9 cellular contexts compared by ENCODE assay signal in the genomic region with DNA sequence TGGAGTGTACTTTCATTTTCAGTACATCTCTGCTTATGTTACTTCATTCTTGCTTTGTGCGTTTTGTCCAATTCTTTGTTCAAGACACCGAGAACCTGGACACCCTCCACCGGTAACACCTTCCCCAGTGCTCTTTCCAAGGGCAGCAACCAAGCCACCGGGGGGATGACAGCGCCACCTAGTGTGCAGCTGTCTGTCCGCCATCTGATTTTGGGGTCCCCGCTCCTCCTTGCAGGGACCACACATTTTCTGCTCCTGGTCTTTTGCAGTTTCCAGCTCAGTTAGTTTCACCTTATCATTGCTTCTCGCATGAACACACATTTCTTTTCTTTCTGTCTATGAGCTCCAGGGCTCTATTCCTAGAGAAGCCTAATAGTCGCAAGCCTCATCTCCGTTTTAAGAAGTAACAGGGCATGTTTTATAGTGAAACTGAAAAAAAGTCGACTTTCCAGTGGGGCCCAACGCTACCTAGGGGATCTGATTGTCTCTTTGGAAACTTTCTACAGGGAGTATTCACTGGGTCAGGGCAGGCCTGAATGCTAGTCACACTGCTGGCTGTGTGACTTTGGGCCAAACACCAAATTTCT.
DNase-seq lines count a peak whose midpoint lies in the region; ATAC-seq and TF ChIP-seq lines count a peak whose summit lies in the region.
"Had no signal": no experiment of that assay in that cellular context is flagged by ENCODE, and none has a peak within 500 bp of the region (broad histone marks: within the 10 kb centered on the region; RNA-seq: fewer than 3 reads in every experiment).

No MANE protein-coding gene starts in this region.

- no peaks in the 10 kb centered on the region for H3K9me2 ChIP-seq in Karpas-422 (replicated peaks; ENCODE audit: insufficient read depth, low read length)

- no peaks in the 10 kb centered on the region for H3K9me3 ChIP-seq in Karpas-422 (ENCODE audit: low read length)
- H3K9me3 ChIP-seq: BLaER1 treated with 17β-estradiol and CSF1 and Interleukin-3, amounts not matched to agents 10 nM and 100 nM had no signal

- no peaks in the 10 kb centered on the region for H3K4me1 ChIP-seq in Karpas-422 (ENCODE audit: low read length)

- H3K9me3 Mint-ChIP-seq in activated naive CD8-positive, alpha-beta T cell (ENCODE audit: low read depth): no peaks in the 10 kb centered on the region
- no peaks in the 10 kb centered on the region for H3K9me3 Mint-ChIP-seq in mesothelial cell of epicardium

- peak; percentile 56 for TF ChIP-seq CTCF in mesothelial cell of epicardium (IDR thresholded peaks at IDR 0.05; ENCODE audit: unreplicated experiment)

- ATAC-seq in GM18873 (IDR thresholded peaks at IDR 0.05; ENCODE audit: low FRiP score, unreplicated experiment): no peak

- peak overlapping the region; percentile 24 for H3K27ac Mint-ChIP-seq in activated naive CD8-positive, alpha-beta T cell
- H3K27ac Mint-ChIP-seq in mesothelial cell of epicardium: peak overlapping the region; percentile 71

- no peaks in the 10 kb centered on the region for H3K36me3 ChIP-seq in Karpas-422 (ENCODE audit: insufficient read depth, low read length)
- H3K36me3 ChIP-seq: BLaER1 treated with 17β-estradiol and CSF1 and Interleukin-3, amounts not matched to agents 10 nM and 100 nM had no signal

- peaks cover 2% of the 10 kb centered on the region for H3K4me1 Mint-ChIP-seq in activated naive CD8-positive, alpha-beta T cell (ENCODE audit: low read depth)
- peaks cover 90% of the 10 kb centered on the region for H3K4me1 Mint-ChIP-seq in mesothelial cell of epicardium

- DNase-seq in NCI-H1436 (lab: John Stamatoyannopoulos, UW): peak; percentile 8
- no peak for DNase-seq in NCI-H1436 treated with DMSO at 0.1 percent for 48 hours (lab: John Stamatoyannopoulos, UW)
- peak; percentile 78 for DNase-seq in Karpas-422
- no peak for DNase-seq in mesothelial cell of epicardium (ENCODE audit: low spot score in 2 of 2, unreplicated experiment in 2 of 2)
- DNase-seq in DMS153 treated with DMSO at 0.1 percent for 48 hours (lab: John Stamatoyannopoulos, UW; ENCODE audit: unreplicated experiment): no peak
- no peak for DNase-seq in DMS79 (lab: John Stamatoyannopoulos, UW)

- H3K36me3 Mint-ChIP-seq in activated naive CD8-positive, alpha-beta T cell: no peaks in the 10 kb centered on the region
- no peaks in the 10 kb centered on the region for H3K36me3 Mint-ChIP-seq in mesothelial cell of epicardium

- no peak overlapping the region for H3K4me3 Mint-ChIP-seq in activated naive CD8-positive, alpha-beta T cell
- H3K4me3 Mint-ChIP-seq in mesothelial cell of epicardium: no peak overlapping the region

- no peaks in the 10 kb centered on the region for H3K27me3 Mint-ChIP-seq in activated naive CD8-positive, alpha-beta T cell
- no peaks in the 10 kb centered on the region for H3K27me3 Mint-ChIP-seq in mesothelial cell of epicardium (ENCODE audit: low read depth)

- no peaks in the 10 kb centered on the region for H3K79me2 ChIP-seq in Karpas-422 (ENCODE audit: low read length)

- no peak overlapping the region for H3K4me2 ChIP-seq in Karpas-422 (ENCODE audit: low read depth, low read length, poor library complexity, severe bottlenecking)

- no peak overlapping the region for H3K4me3 ChIP-seq in Karpas-422 (ENCODE audit: low read length)
- H3K4me3 ChIP-seq: BLaER1 treated with 17β-estradiol and CSF1 and Interleukin-3, amounts not matched to agents 10 nM and 100 nM had no signal

- no peaks in the 10 kb centered on the region for H3K27me3 ChIP-seq in Karpas-422 (ENCODE audit: low read length)
- H3K27me3 ChIP-seq: BLaER1 treated with 17β-estradiol and CSF1 and Interleukin-3, amounts not matched to agents 10 nM and 100 nM had no signal

- H3K27ac ChIP-seq in Karpas-422 (ENCODE audit: low read length): no peak overlapping the region
- H3K27ac ChIP-seq: BLaER1 treated with 17β-estradiol and CSF1 and Interleukin-3, amounts not matched to agents 10 nM and 100 nM had no signal

- no peaks in the 10 kb centered on the region for H4K20me1 ChIP-seq in Karpas-422 (ENCODE audit: insufficient read depth, low read depth, low read length)
- H4K20me1 ChIP-seq: BLaER1 treated with 17β-estradiol and CSF1 and Interleukin-3, amounts not matched to agents 10 nM and 100 nM had no signal

- H3K9ac ChIP-seq in Karpas-422 (ENCODE audit: low read length): no peak overlapping the region
- H3K9ac ChIP-seq: BLaER1 treated with 17β-estradiol and CSF1 and Interleukin-3, amounts not matched to agents 10 nM and 100 nM had no signal

- H2AFZ ChIP-seq in Karpas-422 (ENCODE audit: low read length): no peak overlapping the region

Comparison
In these comparisons a context has a peak if more than half of its experiments do, and no peak if none do; other contexts are left out.
1. DNase-seq: peak in NCI-H1436 (single experiment) and Karpas-422 (single experiment); none in NCI-H1436 treated with DMSO at 0.1 percent for 48 hours (single experiment), mesothelial cell of epicardium (0 of 2), DMS153 treated with DMSO at 0.1 percent for 48 hours (single experiment) and DMS79 (single experiment).